In the genomic region with DNA sequence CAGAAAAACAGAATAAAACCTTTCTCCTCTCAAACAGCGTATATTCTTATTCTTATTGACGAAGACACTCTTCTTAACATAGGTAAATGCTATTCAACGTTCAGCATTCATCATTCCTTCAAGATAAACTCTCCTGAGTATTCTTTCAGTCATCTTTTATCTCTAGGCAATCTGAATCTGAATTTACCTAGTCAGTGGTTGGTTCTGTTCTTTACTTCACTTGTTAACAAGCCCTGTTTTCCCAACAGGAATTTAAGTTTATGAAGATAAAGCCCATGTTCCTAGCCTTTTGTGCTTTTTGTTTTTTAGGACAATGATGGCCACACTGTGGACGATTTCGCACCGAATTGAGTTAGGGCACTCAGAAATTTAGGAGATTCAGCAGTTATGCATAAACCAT, we compare ENCODE assay signal across 11 cellular contexts. TPM values are rescaled to one million over a fixed set of nuclear protein-coding genes. Genes with fewer than 3 reads are reported as not detected.
A peak's percentile ranks its signal among the peaks of the same experiment; 100 is the strongest.
DNase-seq lines count a peak whose midpoint lies in the region; ATAC-seq and TF ChIP-seq lines count a peak whose summit lies in the region.
"Had no signal": no experiment of that assay in that cellular context is flagged by ENCODE, and none has a peak within 500 bp of the region (broad histone marks: within the 10 kb centered on the region; RNA-seq: fewer than 3 reads in every experiment).

No MANE protein-coding gene starts in this region.

- peak overlapping the region; percentile 58 for H3K27ac Mint-ChIP-seq in Calu3 (ENCODE audit: unreplicated experiment)
- H3K27ac Mint-ChIP-seq in activated T-helper 2 cell treated with anti-CD3 and anti-CD28 coated beads, Interferon-gamma antibody, Interleukin-2, Interleukin-4, amounts not matched to agents 10 μg/mL and 5 μg/mL and 100 μg/mL, durations not matched to agents 14 hours and 24 hours and 36 hours, result peak overlapping the region; percentile 78
- peak overlapping the region; percentile 73 to 97 (median 92) for H3K27ac Mint-ChIP-seq in naive thymus-derived CD4-positive, alpha-beta T cell

- H3K36me3 Mint-ChIP-seq in Calu3 (ENCODE audit: insufficient read depth, unreplicated experiment), result peaks cover 31% of the 10 kb centered on the region
- peaks cover 38% of the 10 kb centered on the region for H3K36me3 Mint-ChIP-seq in activated T-helper 2 cell treated with anti-CD3 and anti-CD28 coated beads, Interferon-gamma antibody, Interleukin-2, Interleukin-4, amounts not matched to agents 10 μg/mL and 5 μg/mL and 100 μg/mL, durations not matched to agents 14 hours and 24 hours and 36 hours (ENCODE audit: low read depth)
- peaks cover 0 to 35% (median 11%) of the 10 kb centered on the region in 5 donors for H3K36me3 Mint-ChIP-seq in naive thymus-derived CD4-positive, alpha-beta T cell

- H3K4me3 ChIP-seq in HUES48 (ENCODE audit: low read depth, low read length), result no peak overlapping the region
- H3K4me3 ChIP-seq in naive thymus-derived CD4-positive, alpha-beta T cell (ENCODE audit: low read length), result peak overlapping the region; percentile 56

- no peak for ATAC-seq in naive thymus-derived CD4-positive, alpha-beta T cell
- no peak for ATAC-seq in GM18867 (IDR thresholded peaks at IDR 0.05; ENCODE audit: unreplicated experiment)

- peak overlapping the region; percentile 67 for H3K4me3 Mint-ChIP-seq in Calu3 (ENCODE audit: low read depth, unreplicated experiment)
- H3K4me3 Mint-ChIP-seq in activated T-helper 2 cell treated with anti-CD3 and anti-CD28 coated beads, Interferon-gamma antibody, Interleukin-2, Interleukin-4, amounts not matched to agents 10 μg/mL and 5 μg/mL and 100 μg/mL, durations not matched to agents 14 hours and 24 hours and 36 hours (ENCODE audit: low read depth), result peak overlapping the region; percentile 83
- H3K4me3 Mint-ChIP-seq in naive thymus-derived CD4-positive, alpha-beta T cell, result peak overlapping the region; percentile 79 to 94 (median 88)

- H3K4me1 ChIP-seq in HUES48 (ENCODE audit: control insufficient read depth, insufficient read depth, low read length), result peaks cover 64% of the 10 kb centered on the region
- H3K4me1 ChIP-seq in naive thymus-derived CD4-positive, alpha-beta T cell (ENCODE audit: control insufficient read depth in 2 of 2, insufficient read depth in 2 of 2, low read length in 2 of 2), result peaks cover 26 to 38% of the 10 kb centered on the region in 2 donors

- POLR2A ChIA-PET in naive thymus-derived CD4-positive, alpha-beta T cell (lab: Charles Lee), result interaction anchor here (0.7 to 8.1 kb wide), 8 partner anchors 8 to 560 kb away, joined by 3 to 71 read pairs (median 8); partner anchors contain the start of gene WBP4

- H3K4me1 Mint-ChIP-seq in Calu3 (ENCODE audit: low read depth, unreplicated experiment), result no peaks in the 10 kb centered on the region
- peaks cover 45% of the 10 kb centered on the region for H3K4me1 Mint-ChIP-seq in activated T-helper 2 cell treated with anti-CD3 and anti-CD28 coated beads, Interferon-gamma antibody, Interleukin-2, Interleukin-4, amounts not matched to agents 10 μg/mL and 5 μg/mL and 100 μg/mL, durations not matched to agents 14 hours and 24 hours and 36 hours (ENCODE audit: low read depth)
- peaks cover 41 to 69% (median 63%) of the 10 kb centered on the region in 7 donors for H3K4me1 Mint-ChIP-seq in naive thymus-derived CD4-positive, alpha-beta T cell

- intact Hi-C loops in Calu3 (cut with micrococcal nuclease; ENCODE audit: unreplicated experiment), result loop anchor here (5.0 kb wide), 1 partner anchor 44 kb away; no protein-coding TSS in a partner anchor
- intact Hi-C loops in activated T-helper 2 cell treated with anti-CD3 and anti-CD28 coated beads, Interferon-gamma antibody, Interleukin-2, Interleukin-4, amounts not matched to agents 10 μg/mL and 5 μg/mL and 100 μg/mL, durations not matched to agents 14 hours and 24 hours and 36 hours (cut with micrococcal nuclease), result loop anchor here (5.0 kb wide), 1 partner anchor 239 kb away; no protein-coding TSS in a partner anchor
- intact Hi-C loops in naive thymus-derived CD4-positive, alpha-beta T cell (cut with micrococcal nuclease), result loop anchor here (1.0 to 10.0 kb wide), 4 partner anchors 11 to 901 kb away; partner anchors contain the start of gene FOXO1 (in 2 of the 2)

- H3K36me3 ChIP-seq in HUES48 (ENCODE audit: control insufficient read depth, insufficient read depth, low read length), result no peaks in the 10 kb centered on the region
- H3K36me3 ChIP-seq in naive thymus-derived CD4-positive, alpha-beta T cell (ENCODE audit: control insufficient read depth in 2 of 3, insufficient read depth in 3 of 3, low read length in 3 of 3), result no peaks in the 10 kb centered on the region

- H3K27ac ChIP-seq in HUES48 (ENCODE audit: low read depth, low read length), result peak overlapping the region; percentile 61
- H3K27ac ChIP-seq in naive thymus-derived CD4-positive, alpha-beta T cell (ENCODE audit: low read depth, low read length), result peak overlapping the region; percentile 72
- H3K27ac ChIP-seq: coronary artery, RWPE1 had no signal

- H3K27me3 ChIP-seq in HUES48 (ENCODE audit: control insufficient read depth, insufficient read depth, low read length), result no peaks in the 10 kb centered on the region
- no peaks in the 10 kb centered on the region for H3K27me3 ChIP-seq in naive thymus-derived CD4-positive, alpha-beta T cell (ENCODE audit: control insufficient read depth in 2 of 2, insufficient read depth in 2 of 2, low read length in 2 of 2)

- DNase-seq in Calu3, result no peak
- no peak for DNase-seq in activated T-helper 2 cell treated with anti-CD3 and anti-CD28 coated beads, Interferon-gamma antibody, Interleukin-2, Interleukin-4, amounts not matched to agents 10 μg/mL and 5 μg/mL and 100 μg/mL, durations not matched to agents 14 hours and 24 hours and 36 hours (ENCODE audit: low spot score)
- DNase-seq in naive thymus-derived CD4-positive, alpha-beta T cell, result no peak
- DNase-seq in NCI-H1417 (lab: John Stamatoyannopoulos, UW), result no peak
- DNase-seq in stimulated activated CD4-positive, alpha-beta T cell treated with anti-CD3 and anti-CD28 coated beads, Interleukin-12 subunit alpha, Interleukin-12 subunit beta, amount 100 ng/mL, for 4 hours, result no peak
- DNase-seq: foreskin fibroblast, occipital lobe had no signal

- no peak overlapping the region for H3K9ac ChIP-seq in HUES48 (ENCODE audit: low read depth, low read length)

- BruUV-seq in Calu3 (replicated peaks; lab: Mats Ljungman, UMichigan), result no TSS peak

- no peak for TF ChIP-seq CTCF in Calu3 (IDR thresholded peaks at IDR 0.05; ENCODE audit: unreplicated experiment)

- H3K9me3 Mint-ChIP-seq in Calu3 (ENCODE audit: low read depth, unreplicated experiment), result no peaks in the 10 kb centered on the region
- no peaks in the 10 kb centered on the region for H3K9me3 Mint-ChIP-seq in activated T-helper 2 cell treated with anti-CD3 and anti-CD28 coated beads, Interferon-gamma antibody, Interleukin-2, Interleukin-4, amounts not matched to agents 10 μg/mL and 5 μg/mL and 100 μg/mL, durations not matched to agents 14 hours and 24 hours and 36 hours
- no peaks in the 10 kb centered on the region for H3K9me3 Mint-ChIP-seq in naive thymus-derived CD4-positive, alpha-beta T cell

- CTCF ChIA-PET in Calu3 (lab: Charles Lee), result interaction anchor here (1.1 kb wide), 1 partner anchor 41 kb away, joined by 3 read pairs; no protein-coding TSS in a partner anchor
- CTCF ChIA-PET in naive thymus-derived CD4-positive, alpha-beta T cell (lab: Charles Lee), result interaction anchor here (0.8 to 4.7 kb wide), 5 partner anchors 26 to 1155 kb away, joined by 3 to 24 read pairs (median 4); no protein-coding TSS in a partner anchor

- no peaks in the 10 kb centered on the region for H3K9me3 ChIP-seq in HUES48 (ENCODE audit: control insufficient read depth, insufficient read depth, low read length)
- H3K9me3 ChIP-seq in naive thymus-derived CD4-positive, alpha-beta T cell (ENCODE audit: control insufficient read depth in 2 of 3, low read length in 3 of 3), result no peaks in the 10 kb centered on the region

- H3K27me3 Mint-ChIP-seq in Calu3 (ENCODE audit: unreplicated experiment), result no peaks in the 10 kb centered on the region
- H3K27me3 Mint-ChIP-seq in activated T-helper 2 cell treated with anti-CD3 and anti-CD28 coated beads, Interferon-gamma antibody, Interleukin-2, Interleukin-4, amounts not matched to agents 10 μg/mL and 5 μg/mL and 100 μg/mL, durations not matched to agents 14 hours and 24 hours and 36 hours (ENCODE audit: low read depth), result no peaks in the 10 kb centered on the region
- H3K27me3 Mint-ChIP-seq in naive thymus-derived CD4-positive, alpha-beta T cell, result no peaks in the 10 kb centered on the region

RNA-seq across cellular contexts. Expression of gene ELF1, which starts 3.2 kb away (rescaled TPM):
- 63.4 and 63.5 TPM in 2 replicates for total RNA-seq in Calu3 (2022)
- 65.3 and 68.1 TPM in 2 replicates for total RNA-seq in activated T-helper 2 cell treated with anti-CD3 and anti-CD28 coated beads, Interferon-gamma antibody, Interleukin-2, Interleukin-4, amounts not matched to agents 10 μg/mL and 5 μg/mL and 100 μg/mL, durations not matched to agents 14 hours and 24 hours and 36 hours
- 100 to 1,000 TPM; 117 to 193 (median 180) TPM for total RNA-seq in naive thymus-derived CD4-positive, alpha-beta T cell
- 100 to 1,000 TPM; 134 to 142 TPM for polyA plus RNA-seq in naive thymus-derived CD4-positive, alpha-beta T cell

RNA-seq across cellular contexts. Expression of gene WBP4, which starts 45.4 kb away (rescaled TPM):
- total RNA-seq in Calu3 (2022), result 7.2 and 7.6 TPM in 2 replicates
- total RNA-seq in activated T-helper 2 cell treated with anti-CD3 and anti-CD28 coated beads, Interferon-gamma antibody, Interleukin-2, Interleukin-4, amounts not matched to agents 10 μg/mL and 5 μg/mL and 100 μg/mL, durations not matched to agents 14 hours and 24 hours and 36 hours, result 13.3 and 13.8 TPM in 2 replicates
- total RNA-seq in naive thymus-derived CD4-positive, alpha-beta T cell, result 1 to 10 TPM; 6.5 to 9.8 (median 8.6) TPM
- 1 to 10 TPM; 2.8 to 4.8 TPM for polyA plus RNA-seq in naive thymus-derived CD4-positive, alpha-beta T cell
